In the genomic region with DNA sequence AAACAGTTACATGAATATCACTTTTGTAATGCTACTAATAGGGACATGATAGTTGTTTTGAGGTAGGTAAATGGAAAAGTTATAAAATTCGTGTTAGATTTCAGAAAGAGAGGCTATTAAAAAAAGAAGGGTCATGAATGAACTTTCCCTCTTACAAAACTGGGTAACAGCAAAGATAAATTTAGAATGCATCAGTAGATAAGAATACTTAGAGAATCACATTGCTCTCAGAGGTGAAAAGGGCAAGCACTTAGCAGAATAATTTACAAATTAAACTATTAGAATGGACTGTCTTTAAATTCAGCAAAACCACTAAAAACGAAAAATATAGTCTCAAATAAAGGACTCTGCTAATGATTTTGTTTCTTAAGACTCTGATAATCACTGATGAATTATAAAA, we compare ENCODE assay signal across 22 cellular contexts.
DNase-seq lines count a peak whose midpoint lies in the region; ATAC-seq, FAIRE-seq and TF ChIP-seq lines count a peak whose summit lies in the region.
"Had no signal": no experiment of that assay in that cellular context is flagged by ENCODE, and none has a peak within 500 bp of the region (broad histone marks: within the 10 kb centered on the region; RNA-seq: fewer than 3 reads in every experiment).

No MANE protein-coding gene starts in this region.

- H3K27me3 Mint-ChIP-seq in mesothelial cell of epicardium (ENCODE audit: low read depth) (no peaks in the 10 kb centered on the region), immature natural killer cell (ENCODE audit: low read depth in 3 of 3) (no peaks in the 10 kb centered on the region)
- H3K27me3 Mint-ChIP-seq: CD4-positive, alpha-beta memory T cell had no signal

- intact Hi-C loops in left ventricle myocardium superior (cut with micrococcal nuclease): no loop called here
- intact Hi-C loops in left ventricle myocardium inferior (cut with micrococcal nuclease): loop anchor here (10.0 kb wide), 1 partner anchor 122 kb away; no protein-coding TSS in a partner anchor
- intact Hi-C loops in right cardiac atrium (cut with DNase I): loop anchor here in 2 of 4 donors (10.0 kb wide), 2 partner anchors 122 to 132 kb away; no protein-coding TSS in a partner anchor

- no peak for DNase-seq in cardiac muscle cell (ENCODE audit: low read depth in 1 of 2, low spot score in 1 of 2)
- no peak for DNase-seq in left ventricle myocardium superior
- no peak for DNase-seq in left ventricle myocardium inferior
- no peak for DNase-seq in right cardiac atrium
- DNase-seq in GM12892 (ENCODE audit: insufficient read length): no peak
- no peak for DNase-seq in mesothelial cell of epicardium (ENCODE audit: low spot score in 2 of 2, unreplicated experiment in 2 of 2)
- DNase-seq in immature natural killer cell: no peak
- DNase-seq in NAMALWA (ENCODE audit: low spot score): no peak
- DNase-seq: 8988T; ACHN; AML-193; C1 segment of cervical spinal cord; Calu3; CD4-positive, alpha-beta memory T cell; COR-L47; DMS153; DND-41; GOT3; HFFc6 had no signal

- peaks cover 12% of the 10 kb centered on the region for H3K4me1 Mint-ChIP-seq in mesothelial cell of epicardium
- no peaks in the 10 kb centered on the region for H3K4me1 Mint-ChIP-seq in immature natural killer cell
- H3K4me1 Mint-ChIP-seq: CD4-positive, alpha-beta memory T cell had no signal

- H3K27ac ChIP-seq in cardiac muscle cell (peak overlapping the region; percentile 90), left ventricle myocardium inferior (replicated peaks) (peak overlapping the region; percentile 83), right cardiac atrium (ENCODE audit: low read length) (no peak overlapping the region)
- H3K27ac ChIP-seq: A549 had no signal

- TF ChIP-seq POLR2A in GM12892 (IDR thresholded peaks at IDR 0.05; ENCODE audit: low read depth, low read length): no peak

- H3K36me3 ChIP-seq in cardiac muscle cell: peaks cover 3% of the 10 kb centered on the region
- peaks cover 20% of the 10 kb centered on the region for H3K36me3 ChIP-seq in left ventricle myocardium inferior
- H3K36me3 ChIP-seq: HAP-1 had no signal

- peaks cover 16% of the 10 kb centered on the region for H3K36me3 Mint-ChIP-seq in mesothelial cell of epicardium
- peaks cover 3 to 15% (median 9%) of the 10 kb centered on the region in 3 donors for H3K36me3 Mint-ChIP-seq in immature natural killer cell
- H3K36me3 Mint-ChIP-seq: CD4-positive, alpha-beta memory T cell had no signal

- peak; percentile 50 for FAIRE-seq in GM12892 (lab: Jason Lieb, UNC)
- FAIRE-seq: A549, G401.6 had no signal

- H3K27ac Mint-ChIP-seq in mesothelial cell of epicardium (peak overlapping the region; percentile 14), immature natural killer cell (no peak overlapping the region)
- H3K27ac Mint-ChIP-seq: CD4-positive, alpha-beta memory T cell; HFFc6 had no signal

- H3K27me3 ChIP-seq in cardiac muscle cell (no peaks in the 10 kb centered on the region), left ventricle myocardium inferior (ENCODE audit: low read depth) (no peaks in the 10 kb centered on the region), right cardiac atrium (ENCODE audit: control insufficient read depth, insufficient read depth) (no peaks in the 10 kb centered on the region)

- peaks cover 6% of the 10 kb centered on the region for H3K9me3 Mint-ChIP-seq in mesothelial cell of epicardium
- no peaks in the 10 kb centered on the region for H3K9me3 Mint-ChIP-seq in immature natural killer cell
- H3K9me3 Mint-ChIP-seq: CD4-positive, alpha-beta memory T cell; HFFc6 had no signal

- H3K9me3 ChIP-seq in cardiac muscle cell (ENCODE audit: low read depth): no peaks in the 10 kb centered on the region
- H3K9me3 ChIP-seq in left ventricle myocardium inferior (replicated peaks): no peaks in the 10 kb centered on the region
- H3K9me3 ChIP-seq in right cardiac atrium (ENCODE audit: control insufficient read depth, low read length): no peaks in the 10 kb centered on the region
- H3K9me3 ChIP-seq: A549, HAP-1 had no signal

- TF ChIP-seq CTCF in cardiac muscle cell (IDR thresholded peaks at IDR 0.05; ENCODE audit: low read depth, low read length): no peak
- TF ChIP-seq CTCF in left ventricle myocardium inferior (IDR thresholded peaks at IDR 0.05; ENCODE audit: borderline replicate concordance): no peak
- no peak for TF ChIP-seq CTCF in mesothelial cell of epicardium (IDR thresholded peaks at IDR 0.05; ENCODE audit: unreplicated experiment)

- 32% methylated on average over 2 of the region's 2 CpGs for WGBS in right cardiac atrium

- H3K4me3 Mint-ChIP-seq in mesothelial cell of epicardium: no peak overlapping the region
- no peak overlapping the region for H3K4me3 Mint-ChIP-seq in immature natural killer cell
- H3K4me3 Mint-ChIP-seq: CD4-positive, alpha-beta memory T cell; HFFc6 had no signal

- H3K4me3 ChIP-seq in cardiac muscle cell (no peak overlapping the region), left ventricle myocardium inferior (no peak overlapping the region), right cardiac atrium (ENCODE audit: low read length) (no peak overlapping the region)
- H3K4me3 ChIP-seq: A549, HAP-1 had no signal

- ATAC-seq in left ventricle myocardium superior (no peak), right cardiac atrium (no peak)
- ATAC-seq: A549 had no signal

- H3K4me1 ChIP-seq in cardiac muscle cell (ENCODE audit: low read depth): peaks cover 53% of the 10 kb centered on the region
- H3K4me1 ChIP-seq in left ventricle myocardium inferior: peaks cover 76% of the 10 kb centered on the region
- peaks cover 4% of the 10 kb centered on the region for H3K4me1 ChIP-seq in right cardiac atrium (ENCODE audit: control insufficient read depth, insufficient read depth, low read length)
